ENCODE assay signal across 14 cellular contexts in the genomic region with DNA sequence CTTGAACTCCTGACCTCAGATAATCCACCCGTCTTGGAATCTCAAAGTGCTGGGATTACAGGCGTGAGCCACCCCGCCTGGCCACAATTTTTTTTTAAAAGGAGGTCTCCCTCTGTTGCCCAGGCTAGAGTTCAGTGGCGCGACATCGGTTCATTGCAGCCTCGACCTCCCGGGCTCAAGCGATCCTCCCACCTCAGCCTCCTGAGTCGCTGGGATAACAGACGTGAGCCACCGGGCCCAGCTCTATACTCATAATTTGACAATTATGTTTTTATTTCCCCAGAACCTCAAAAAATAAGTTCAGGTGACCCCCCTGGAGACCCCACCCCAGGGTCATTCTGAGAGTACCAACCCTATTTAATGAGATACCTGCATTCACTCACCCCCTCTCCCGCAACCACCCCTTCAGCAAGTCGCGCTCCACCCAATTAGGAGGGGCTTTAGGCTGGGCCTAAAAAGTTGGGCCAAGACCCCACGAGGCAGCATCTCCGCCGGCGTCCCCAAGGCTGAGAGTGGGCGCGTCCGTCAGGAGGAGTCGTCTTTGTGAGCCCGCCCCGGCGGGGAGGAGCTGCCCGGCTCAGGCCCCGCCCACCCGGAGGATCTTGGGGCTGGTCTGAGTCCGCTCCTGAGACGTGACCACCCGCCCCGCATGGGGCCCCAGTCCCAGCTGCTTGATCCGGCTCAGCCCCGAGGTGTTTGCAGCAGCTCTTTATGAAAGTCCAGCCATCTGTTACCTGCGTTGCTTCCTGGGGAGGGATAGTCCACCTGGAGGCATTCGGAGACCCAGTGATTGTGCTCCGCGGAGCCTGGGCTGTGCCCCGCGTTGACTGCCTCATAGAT. TPM values are rescaled to one million over a fixed set of nuclear protein-coding genes. Genes with fewer than 3 reads are reported as not detected.
DNase-seq lines count a peak whose midpoint lies in the region; ATAC-seq, FAIRE-seq and TF ChIP-seq lines count a peak whose summit lies in the region.
"Had no signal": no experiment of that assay in that cellular context is flagged by ENCODE, and none has a peak within 500 bp of the region (broad histone marks: within the 10 kb centered on the region; RNA-seq: fewer than 3 reads in every experiment).

A gene with protein sequence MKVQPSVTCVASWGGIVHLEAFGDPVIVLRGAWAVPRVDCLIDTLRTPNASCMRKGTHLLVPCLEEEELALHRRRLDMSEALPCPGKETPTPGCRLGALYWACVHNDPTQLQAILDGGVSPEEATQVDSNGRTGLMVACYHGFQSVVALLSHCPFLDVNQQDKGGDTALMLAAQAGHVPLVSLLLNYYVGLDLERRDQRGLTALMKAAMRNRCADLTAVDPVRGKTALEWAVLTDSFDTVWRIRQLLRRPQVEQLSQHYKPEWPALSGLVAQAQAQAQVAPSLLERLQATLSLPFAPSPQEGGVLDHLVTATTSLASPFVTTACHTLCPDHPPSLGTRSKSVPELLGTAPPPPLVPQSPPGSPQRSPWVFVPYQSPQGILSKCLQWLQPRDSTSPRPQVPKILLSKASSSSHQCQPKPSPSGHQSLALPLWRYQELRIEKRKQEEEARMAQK (plus strand): TSS at position 628 of the 840 bp plus-strand sequence. CDS start 84 bp downstream, at position 712.

- peak within 1 kb of the TSS; percentile 30 for H3K4me2 ChIP-seq in astrocyte (ENCODE audit: low read length)

- H3K79me2 ChIP-seq in astrocyte (ENCODE audit: insufficient read depth, low read length): no peaks in the 10 kb centered on the region

- no peaks in the 10 kb centered on the region for H3K27me3 ChIP-seq in astrocyte (ENCODE audit: insufficient read depth, low read length)
- H3K27me3 ChIP-seq in stomach: peaks cover 0 to 36% (median 4%) of the 10 kb centered on the region in 3 donors
- H3K27me3 ChIP-seq: tibial nerve had no signal

- H3K9me3 ChIP-seq in astrocyte (ENCODE audit: insufficient read depth, low read depth, low read length) (peaks cover 5% of the 10 kb centered on the region), stomach (no peaks in the 10 kb centered on the region)
- H3K9me3 ChIP-seq: tibial nerve had no signal

- no peak for FAIRE-seq in astrocyte (lab: Jason Lieb, UNC)

- H3K9ac ChIP-seq in astrocyte (ENCODE audit: low read length): no peak within 1 kb of the TSS

- H3K36me3 ChIP-seq in astrocyte (ENCODE audit: insufficient read depth, low read length): no peaks in the 10 kb centered on the region
- no peaks in the 10 kb centered on the region for H3K36me3 ChIP-seq in stomach
- H3K36me3 ChIP-seq: tibial nerve had no signal

- no peak for TF ChIP-seq POLR2A in stomach (IDR thresholded peaks at IDR 0.05)

- TF ChIP-seq CTCF in astrocyte (IDR thresholded peaks at IDR 0.05; ENCODE audit: insufficient read depth, low read depth, low read length) (no peak), stomach (IDR thresholded peaks at IDR 0.05) (no peak)

- H3K27ac Mint-ChIP-seq in activated CD4-positive, alpha-beta T cell treated with anti-CD3 and anti-CD28 coated beads, Interleukin-2, amount 10 ng/mL, durations not matched to agents 24 days and 14 days: no peak within 1 kb of the TSS
- H3K27ac Mint-ChIP-seq in astrocyte (ENCODE audit: unreplicated experiment): peak within 1 kb of the TSS; percentile 26
- H3K27ac Mint-ChIP-seq: memory B cell had no signal

- H3K4me1 ChIP-seq in astrocyte (ENCODE audit: insufficient read depth, low read length) (peaks cover 13% of the 10 kb centered on the region), stomach (peaks cover 0 to 37% (median 18%) of the 10 kb centered on the region in 4 donors)

- peaks cover 8% of the 10 kb centered on the region for H3K9me3 Mint-ChIP-seq in activated CD4-positive, alpha-beta T cell treated with anti-CD3 and anti-CD28 coated beads, Interleukin-2, amount 10 ng/mL, durations not matched to agents 24 days and 14 days
- H3K9me3 Mint-ChIP-seq in astrocyte (ENCODE audit: unreplicated experiment): peaks cover 5% of the 10 kb centered on the region
- H3K9me3 Mint-ChIP-seq: memory B cell had no signal

- H3K27ac ChIP-seq in astrocyte (ENCODE audit: low read depth, low read length) (no peak within 1 kb of the TSS), stomach (no peak within 1 kb of the TSS)
- H3K27ac ChIP-seq: SK-N-MC had no signal

- DNase-seq in activated CD4-positive, alpha-beta T cell treated with anti-CD3 and anti-CD28 coated beads, Interleukin-2, amount 10 ng/mL, durations not matched to agents 24 days and 14 days: peak; percentile 65
- DNase-seq in activated CD4-positive, alpha-beta T cell treated with anti-CD3 and anti-CD28 coated beads for 4 hours: no peak
- DNase-seq in astrocyte (ENCODE audit: low read depth) (no peak), iPS-NIHi11 (ENCODE audit: low spot score) (peak; percentile 96), stomach (peak; percentile 54), COR-L47 (lab: John Stamatoyannopoulos, UW) (no peak)
- DNase-seq: ACHN; effector memory CD4-positive, alpha-beta T cell; NCI-H1436 treated with DMSO at 0.1 percent for 48 hours had no signal

- H3K36me3 Mint-ChIP-seq in activated CD4-positive, alpha-beta T cell treated with anti-CD3 and anti-CD28 coated beads, Interleukin-2, amount 10 ng/mL, durations not matched to agents 24 days and 14 days (ENCODE audit: low read depth): no peaks in the 10 kb centered on the region
- H3K36me3 Mint-ChIP-seq in astrocyte (ENCODE audit: low read depth, unreplicated experiment): no peaks in the 10 kb centered on the region

- intact Hi-C loops in activated CD4-positive, alpha-beta T cell treated with anti-CD3 and anti-CD28 coated beads, Interleukin-2, amount 10 ng/mL, durations not matched to agents 24 days and 14 days (cut with micrococcal nuclease): no loop called here
- intact Hi-C loops in stomach (cut with DNase I; ENCODE audit: low total_unique reads): no loop called here

- no peaks in the 10 kb centered on the region for H4K20me1 ChIP-seq in astrocyte (ENCODE audit: insufficient read depth, low read length)

- H3K4me1 Mint-ChIP-seq in activated CD4-positive, alpha-beta T cell treated with anti-CD3 and anti-CD28 coated beads, Interleukin-2, amount 10 ng/mL, durations not matched to agents 24 days and 14 days: peaks cover 16% of the 10 kb centered on the region
- peaks cover 4% of the 10 kb centered on the region for H3K4me1 Mint-ChIP-seq in astrocyte (ENCODE audit: low read depth, unreplicated experiment)

- ATAC-seq in GM18868 (IDR thresholded peaks at IDR 0.05; ENCODE audit: unreplicated experiment): no peak
- no peak for ATAC-seq in GM19395 (IDR thresholded peaks at IDR 0.05; ENCODE audit: unreplicated experiment)

- no peak within 1 kb of the TSS for H3K4me3 Mint-ChIP-seq in activated CD4-positive, alpha-beta T cell treated with anti-CD3 and anti-CD28 coated beads, Interleukin-2, amount 10 ng/mL, durations not matched to agents 24 days and 14 days
- H3K4me3 Mint-ChIP-seq in astrocyte (ENCODE audit: unreplicated experiment): peak within 1 kb of the TSS; percentile 46
- H3K4me3 Mint-ChIP-seq: memory B cell had no signal

- WGBS in stomach, 5 donors: 38 to 73% (median 47%) methylated on average over 23 to 41 of the region's 41 CpGs

- H2AFZ ChIP-seq in astrocyte (ENCODE audit: low read depth, low read length): no peak within 1 kb of the TSS

- peaks cover under 1% of the 10 kb centered on the region for H3K27me3 Mint-ChIP-seq in activated CD4-positive, alpha-beta T cell treated with anti-CD3 and anti-CD28 coated beads, Interleukin-2, amount 10 ng/mL, durations not matched to agents 24 days and 14 days
- H3K27me3 Mint-ChIP-seq in astrocyte (ENCODE audit: low read depth, unreplicated experiment): peaks cover 14% of the 10 kb centered on the region

- no peak for TF ChIP-seq EP300 in stomach (IDR thresholded peaks at IDR 0.05)

- H3K4me3 ChIP-seq in astrocyte (ENCODE audit: insufficient read depth, low read depth, low read length): no peak within 1 kb of the TSS
- H3K4me3 ChIP-seq in stomach: no peak within 1 kb of the TSS
- H3K4me3 ChIP-seq: SK-N-MC, tibial nerve had no signal

RNA-seq across cellular contexts. Expression of the gene that starts here (rescaled TPM):
- not detected in 2 replicates for total RNA-seq in activated CD4-positive, alpha-beta T cell treated with anti-CD3 and anti-CD28 coated beads, Interleukin-2, amount 10 ng/mL, durations not matched to agents 24 days and 14 days
- total RNA-seq in astrocyte: not detected in 2 replicates
- not detected for total RNA-seq in stomach
- polyA plus RNA-seq in stomach: not detected

Comparison
In these comparisons a context has a peak if more than half of its experiments do, and no peak if none do; other contexts are left out.
1. Peak in DNase-seq in activated CD4-positive, alpha-beta T cell treated with anti-CD3 and anti-CD28 coated beads, Interleukin-2, amount 10 ng/mL, durations not matched to agents 24 days and 14 days; RNA of the gene not detected or under 1 TPM.
2. Peak in DNase-seq in stomach; RNA of the gene not detected or under 1 TPM.